In genomic region chr15:25710184-25710583, GRCh38 we compare ENCODE assay signal across 8 cellular contexts.
DNase-seq lines count a peak whose midpoint lies in the region; TF ChIP-seq lines count a peak whose summit lies in the region.

No MANE protein-coding gene starts in this region.

- no peaks in the 10 kb centered on the region for H3K4me1 Mint-ChIP-seq in Caco-2 (ENCODE audit: low read depth, unreplicated experiment)

- H3K27ac Mint-ChIP-seq in Caco-2 (ENCODE audit: unreplicated experiment), result no peak overlapping the region

- H3K4me3 Mint-ChIP-seq in Caco-2 (ENCODE audit: unreplicated experiment), result no peak overlapping the region

- WGBS in esophagus squamous epithelium, 2 donors, result 51 to 77% methylated on average over 3 to 8 of the region's 10 CpGs
- 51% methylated on average over 9 of the region's 10 CpGs for WGBS in prostate gland

- no TSS peak for BruUV-seq in Caco-2 (replicated peaks; lab: Mats Ljungman, UMichigan)

- no peak overlapping the region for H3K4me3 ChIP-seq in Caco-2 (ENCODE audit: low read depth, low read length)
- H3K4me3 ChIP-seq in esophagus squamous epithelium, result no peak overlapping the region
- H3K4me3 ChIP-seq in prostate gland, result no peak overlapping the region

- DNase-seq in Caco-2, result peak; percentile 64 to 78
- peak; percentile 61 for DNase-seq in HT-29 (ENCODE audit: low spot score)
- peak; percentile 27 to 40 for DNase-seq in activated CD4-positive, alpha-beta T cell treated with anti-CD3 and anti-CD28 coated beads, Interleukin-2, amount 50 U/mL, for 4 hours
- no peak for DNase-seq in esophagus squamous epithelium (lab: John Stamatoyannopoulos, UW)
- DNase-seq in prostate gland (ENCODE audit: low spot score), result peak; percentile 32
- DNase-seq in NCI-H128 (lab: John Stamatoyannopoulos, UW; ENCODE audit: unreplicated experiment), result no peak
- DNase-seq in NCI-H1436 treated with DMSO at 0.1 percent for 48 hours (lab: John Stamatoyannopoulos, UW), result no peak
- DNase-seq in cerebellum (ENCODE audit: low spot score), result no peak

- CTCF ChIA-PET in Caco-2 (lab: Charles Lee), result interaction anchor here (0.7 to 1.2 kb wide), 11 partner anchors 9 to 1011 kb away, joined by 3 to 39 read pairs (median 4); no protein-coding TSS in a partner anchor

- H3K27me3 ChIP-seq in Caco-2 (replicated peaks; ENCODE audit: control insufficient read depth, insufficient read depth, low read length), result no peaks in the 10 kb centered on the region
- no peaks in the 10 kb centered on the region for H3K27me3 ChIP-seq in esophagus squamous epithelium
- H3K27me3 ChIP-seq in prostate gland (replicated peaks; ENCODE audit: insufficient read depth), result no peaks in the 10 kb centered on the region

- H3K4me1 ChIP-seq in Caco-2 (no peaks in the 10 kb centered on the region), esophagus squamous epithelium (no peaks in the 10 kb centered on the region), prostate gland (replicated peaks) (no peaks in the 10 kb centered on the region)

- H3K36me3 Mint-ChIP-seq in Caco-2 (ENCODE audit: insufficient read depth, unreplicated experiment), result no peaks in the 10 kb centered on the region

- H3K27me3 Mint-ChIP-seq in Caco-2 (ENCODE audit: insufficient read depth, unreplicated experiment), result no peaks in the 10 kb centered on the region

- no peaks in the 10 kb centered on the region for H3K36me3 ChIP-seq in Caco-2 (ENCODE audit: control insufficient read depth, insufficient read depth, low read length)
- H3K36me3 ChIP-seq in esophagus squamous epithelium, result peaks cover 0 to 8% (median 0%) of the 10 kb centered on the region in 3 donors
- H3K36me3 ChIP-seq in prostate gland, result no peaks in the 10 kb centered on the region

- no peak overlapping the region for H3K27ac ChIP-seq in esophagus squamous epithelium
- no peak overlapping the region for H3K27ac ChIP-seq in prostate gland

- peak; percentile 85 to 90 for TF ChIP-seq CTCF in Caco-2 (IDR thresholded peaks at IDR 0.05; ENCODE audit: insufficient read depth in 1 of 2, low read depth in 1 of 2, low read length in 1 of 2, severe bottlenecking in 1 of 2, unreplicated experiment in 1 of 2)
- TF ChIP-seq CTCF in esophagus squamous epithelium (IDR thresholded peaks at IDR 0.05), result peak in 5 of 6 experiments; percentile 39 to 69 (median 43)
- TF ChIP-seq CTCF in prostate gland (IDR thresholded peaks at IDR 0.05), result peak; percentile 12 to 56 (median 40)

- no peaks in the 10 kb centered on the region for H3K9me3 Mint-ChIP-seq in Caco-2 (ENCODE audit: unreplicated experiment)

- intact Hi-C loops in Caco-2 (cut with micrococcal nuclease; ENCODE audit: unreplicated experiment) (loop anchor here (1.0 kb wide), 1 partner anchor 202 kb away; no protein-coding TSS in a partner anchor), esophagus squamous epithelium (cut with DNase I) (no loop called here), prostate gland (cut with DNase I) (no loop called here)

- no peak for TF ChIP-seq POLR2A in esophagus squamous epithelium (IDR thresholded peaks at IDR 0.05)
- TF ChIP-seq POLR2A in prostate gland (IDR thresholded peaks at IDR 0.05), result no peak

- H3K9me3 ChIP-seq in Caco-2, result no peaks in the 10 kb centered on the region
- H3K9me3 ChIP-seq in esophagus squamous epithelium, result no peaks in the 10 kb centered on the region
- H3K9me3 ChIP-seq in prostate gland, result no peaks in the 10 kb centered on the region

- POLR2A ChIA-PET in Caco-2 (lab: Charles Lee), result no interaction called here

Comparison
In these comparisons a context has a peak if more than half of its experiments do, and no peak if none do; other contexts are left out.
1. DNase-seq: peak in Caco-2 (2 of 2), HT-29 (single experiment), activated CD4-positive, alpha-beta T cell treated with anti-CD3 and anti-CD28 coated beads, Interleukin-2, amount 50 U/mL, for 4 hours (2 of 2) and prostate gland (single experiment); none in esophagus squamous epithelium (single experiment), NCI-H128 (single experiment), NCI-H1436 treated with DMSO at 0.1 percent for 48 hours (single experiment) and cerebellum (single experiment).
2. Peak in every context shown above with its lines, with median percentiles within 50 percentile points of each other: CTCF ChIP-seq.